In the genomic region with DNA sequence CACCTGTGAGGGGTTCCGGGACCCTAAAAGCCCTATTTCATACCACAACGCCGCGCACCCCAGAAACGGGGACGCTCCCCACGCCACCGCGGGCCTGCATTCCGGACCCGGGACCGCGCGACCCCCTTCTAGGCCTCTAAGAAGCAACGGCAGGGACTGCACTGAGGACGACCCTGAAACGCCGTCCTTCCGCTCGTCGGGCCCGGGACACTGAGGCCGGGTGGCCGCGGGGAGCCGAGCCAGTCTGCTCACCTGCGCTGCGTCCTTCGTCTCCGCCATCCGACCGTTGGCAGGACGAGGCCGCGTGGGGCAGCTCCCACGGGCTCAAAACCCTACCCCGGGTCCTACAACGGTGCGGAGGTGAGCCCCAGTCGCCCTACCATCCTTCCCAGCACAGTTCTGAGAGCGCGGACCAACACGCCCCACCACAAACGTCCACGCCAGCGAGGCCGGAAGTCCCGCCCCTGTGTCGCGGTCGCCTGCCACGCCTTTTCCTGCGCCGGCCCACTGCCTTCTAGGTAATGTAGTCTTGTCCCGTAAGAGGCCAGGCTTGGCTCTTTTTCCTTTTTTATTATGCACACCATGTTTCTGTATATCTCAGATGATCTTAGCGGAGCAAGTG, we compare ENCODE assay signal across 8 cellular contexts. TPM values are rescaled to one million over a fixed set of nuclear protein-coding genes. Genes with fewer than 3 reads are reported as not detected.
DNase-seq lines count a peak whose midpoint lies in the region; ATAC-seq, FAIRE-seq and TF ChIP-seq lines count a peak whose summit lies in the region.

A gene (minus strand): TSS at position 460 of the 622 bp plus-strand sequence. CDS start 181 bp downstream, at position 279.

- H3K9me3 ChIP-seq in NT2/D1 (ENCODE audit: insufficient read depth, low read length) (peaks cover 19% of the 10 kb centered on the region; the same call in 1 of the 2 replicates), endothelial cell of umbilical vein (replicated peaks; ENCODE audit: control insufficient read depth, insufficient read depth, low read length) (no peaks in the 10 kb centered on the region)

- BruUV-seq in endothelial cell of umbilical vein (replicated peaks; lab: Mats Ljungman, UMichigan): TSS peak; percentile 59

- ATAC-seq in GM21360 (IDR thresholded peaks at IDR 0.05; ENCODE audit: unreplicated experiment): peak; percentile 93

- DNase-seq in COLO829 (ENCODE audit: low spot score) (peak; percentile 91), HTR-8/SVneo (ENCODE audit: insufficient read length, low spot score) (peak; percentile 90), NT2/D1 (ENCODE audit: low read depth, low spot score) (peak; percentile 62), endothelial cell of umbilical vein (ENCODE audit: low read depth, low spot score) (peak; percentile 88), midbrain (lab: John Stamatoyannopoulos, UW) (peak; percentile 87)
- DNase-seq in activated CD8-positive, alpha-beta memory T cell treated with anti-CD3 and anti-CD28 coated beads, Interleukin-2, amount 50 U/mL, for 4 hours: peak; percentile 89
- DNase-seq in stimulated activated CD8-positive, alpha-beta memory T cell treated with anti-CD3 and anti-CD28 coated beads, Interleukin-15, amount 100 ng/mL, for 4 hours (ENCODE audit: low read depth in 2 of 2): peak; percentile 77 to 78

- peak within 1 kb of the TSS; percentile 95 for H3K9ac ChIP-seq in NT2/D1 (ENCODE audit: insufficient read length, low read depth)
- H3K9ac ChIP-seq in endothelial cell of umbilical vein (replicated peaks; ENCODE audit: extremely low read depth, insufficient read depth, low read length): peak within 1 kb of the TSS; percentile 41

- POLR2A ChIA-PET in endothelial cell of umbilical vein (lab: Charles Lee): no interaction called here

- H3K27me3 ChIP-seq in NT2/D1 (ENCODE audit: insufficient read depth, insufficient read length): no peaks in the 10 kb centered on the region
- H3K27me3 ChIP-seq in endothelial cell of umbilical vein (ENCODE audit: control insufficient read depth in 2 of 2, insufficient read depth in 2 of 2, low read length in 2 of 2): no peaks in the 10 kb centered on the region

- no peaks in the 10 kb centered on the region for H3K4me1 ChIP-seq in NT2/D1 (ENCODE audit: insufficient read depth, insufficient read length)
- H3K4me1 ChIP-seq in endothelial cell of umbilical vein (ENCODE audit: control insufficient read depth, extremely low read depth, insufficient read depth, low read length): peaks cover 11% of the 10 kb centered on the region

- H3K4me3 ChIP-seq in NT2/D1 (ENCODE audit: insufficient read length, low read depth): peak within 1 kb of the TSS; percentile 95
- H3K4me3 ChIP-seq in endothelial cell of umbilical vein (replicated peaks in 1 of 3; ENCODE audit: insufficient read depth in 1 of 3, low read depth in 1 of 3, low read length in 3 of 3): peak within 1 kb of the TSS; percentile 21 to 79 (median 67)

- H3K9me1 ChIP-seq in endothelial cell of umbilical vein (replicated peaks; ENCODE audit: control insufficient read depth, extremely low read depth, insufficient read depth, low read length): no peaks in the 10 kb centered on the region

- H3K36me3 ChIP-seq in NT2/D1 (ENCODE audit: insufficient read depth, insufficient read length, low read length) (peaks cover 26% of the 10 kb centered on the region), endothelial cell of umbilical vein (ENCODE audit: control insufficient read depth in 2 of 2, extremely low read depth in 1 of 2, insufficient read depth in 2 of 2, low read length in 2 of 2) (peaks cover 0 to 9% of the 10 kb centered on the region in 2 experiments)

- CTCF ChIA-PET in endothelial cell of umbilical vein (lab: Charles Lee): no interaction called here

- no peaks in the 10 kb centered on the region for H3K79me2 ChIP-seq in endothelial cell of umbilical vein (ENCODE audit: control insufficient read depth, insufficient read depth, low read length)

- intact Hi-C loops in endothelial cell of umbilical vein (cut with micrococcal nuclease): loop anchor here (10.0 kb wide), 1 partner anchor 145 kb away; a partner anchor contains a TSS

- FAIRE-seq in HTR-8/SVneo (lab: Jason Lieb, UNC) (peak; percentile 52), endothelial cell of umbilical vein (lab: Jason Lieb, UNC) (peak; percentile 91)

- peak within 1 kb of the TSS; percentile 88 for H2AFZ ChIP-seq in endothelial cell of umbilical vein (ENCODE audit: low read depth, low read length)

- H3K4me2 ChIP-seq in endothelial cell of umbilical vein (ENCODE audit: insufficient read depth, low read length): peak within 1 kb of the TSS; percentile 69

- no peak for TF ChIP-seq CTCF in endothelial cell of umbilical vein (IDR thresholded peaks at IDR 0.05; ENCODE audit: extremely low read depth in 1 of 2, insufficient read depth in 1 of 2, low read depth in 1 of 2, low read length in 2 of 2)

- H4K20me1 ChIP-seq in endothelial cell of umbilical vein (replicated peaks; ENCODE audit: control insufficient read depth, extremely low read depth, insufficient read depth, low read length): no peaks in the 10 kb centered on the region

- dilution Hi-C loops in endothelial cell of umbilical vein (cut with MboI; ENCODE audit: extremely low pct_ligation_motif_present, low sequenced_read_pairs): no loop called here

- H3K27ac ChIP-seq in endothelial cell of umbilical vein (ENCODE audit: insufficient read depth, low read depth, low read length): no peak within 1 kb of the TSS

- peak; percentile 66 for TF ChIP-seq POLR2A in endothelial cell of umbilical vein (IDR thresholded peaks at IDR 0.05; ENCODE audit: low read depth, low read length)

TF ChIP-seq in endothelial cell of umbilical vein, 7 proteins besides CTCF, POLR2A, EP300 and RAD21:
- TF ChIP-seq GATA2 (IDR thresholded peaks at IDR 0.05; ENCODE audit: insufficient read depth, insufficient read length, low read depth, low read length) (no peak), POLR2AphosphoS5 (IDR thresholded peaks at IDR 0.05; ENCODE audit: insufficient read depth, low read depth, low read length) (peak; percentile 46)

RNA-seq across cellular contexts. Expression of the gene that starts here (rescaled TPM):
- total RNA-seq in endothelial cell of umbilical vein: 4.8 and 8.4 TPM in 2 replicates
- polyA plus RNA-seq in endothelial cell of umbilical vein: 2.0 and 2.5 TPM in 2 replicates
- polyA plus RNA-seq in endothelial cell of umbilical vein (2011; cell fraction: cytosol; rRNA removed): 2.5 and 2.8 TPM in 2 replicates
- polyA plus RNA-seq in endothelial cell of umbilical vein (2011; cell fraction: nucleus; rRNA removed): 7.7 and 7.9 TPM in 2 replicates
- polyA plus RNA-seq in endothelial cell of umbilical vein (2012): 2.4 and 2.8 TPM in 2 replicates
- polyA minus RNA-seq in endothelial cell of umbilical vein: 7.6 and 9.7 TPM in 2 replicates
- polyA minus RNA-seq in endothelial cell of umbilical vein (2011; cell fraction: cytosol; rRNA and poly(A)+ RNA removed): 1.7 TPM
- polyA minus RNA-seq in endothelial cell of umbilical vein (2011; cell fraction: nucleus; rRNA and poly(A)+ RNA removed): 5.6 and 5.9 TPM in 2 replicates
